1 cellular context compared by ENCODE assay signal in genomic region chr15:70078578-70079417, GRCh38.
TF ChIP-seq lines count a peak whose summit lies in the region.

No MANE protein-coding gene starts in this region.

TF ChIP-seq in H1, 55 proteins besides CTCF, POLR2A, EP300 and RAD21 (continued from another document):
- no peak for TF ChIP-seq USF2 (IDR thresholded peaks at IDR 0.05; ENCODE audit: low read length)
- TF ChIP-seq SP4 (IDR thresholded peaks at IDR 0.05; ENCODE audit: low read length): no peak
- TF ChIP-seq EZH2 (IDR thresholded peaks at IDR 0.05; ENCODE audit: low read depth, low read length, severe bottlenecking): no peak
- no peak for TF ChIP-seq CBX8 (IDR thresholded peaks at IDR 0.05; ENCODE audit: borderline replicate concordance, low read depth, low read length)
- TF ChIP-seq POU5F1 (IDR thresholded peaks at IDR 0.05; ENCODE audit: low read depth, low read length): no peak
- TF ChIP-seq KDM4A (IDR thresholded peaks at IDR 0.05; ENCODE audit: low read depth, low read length, severe bottlenecking): no peak
- TF ChIP-seq CREB1 (IDR thresholded peaks at IDR 0.05): no peak
- no peak for TF ChIP-seq RBBP5 (IDR thresholded peaks at IDR 0.05; ENCODE audit: borderline replicate concordance, low read depth, low read length)
